ENCODE assay signal across 17 cellular contexts in the genomic region with DNA sequence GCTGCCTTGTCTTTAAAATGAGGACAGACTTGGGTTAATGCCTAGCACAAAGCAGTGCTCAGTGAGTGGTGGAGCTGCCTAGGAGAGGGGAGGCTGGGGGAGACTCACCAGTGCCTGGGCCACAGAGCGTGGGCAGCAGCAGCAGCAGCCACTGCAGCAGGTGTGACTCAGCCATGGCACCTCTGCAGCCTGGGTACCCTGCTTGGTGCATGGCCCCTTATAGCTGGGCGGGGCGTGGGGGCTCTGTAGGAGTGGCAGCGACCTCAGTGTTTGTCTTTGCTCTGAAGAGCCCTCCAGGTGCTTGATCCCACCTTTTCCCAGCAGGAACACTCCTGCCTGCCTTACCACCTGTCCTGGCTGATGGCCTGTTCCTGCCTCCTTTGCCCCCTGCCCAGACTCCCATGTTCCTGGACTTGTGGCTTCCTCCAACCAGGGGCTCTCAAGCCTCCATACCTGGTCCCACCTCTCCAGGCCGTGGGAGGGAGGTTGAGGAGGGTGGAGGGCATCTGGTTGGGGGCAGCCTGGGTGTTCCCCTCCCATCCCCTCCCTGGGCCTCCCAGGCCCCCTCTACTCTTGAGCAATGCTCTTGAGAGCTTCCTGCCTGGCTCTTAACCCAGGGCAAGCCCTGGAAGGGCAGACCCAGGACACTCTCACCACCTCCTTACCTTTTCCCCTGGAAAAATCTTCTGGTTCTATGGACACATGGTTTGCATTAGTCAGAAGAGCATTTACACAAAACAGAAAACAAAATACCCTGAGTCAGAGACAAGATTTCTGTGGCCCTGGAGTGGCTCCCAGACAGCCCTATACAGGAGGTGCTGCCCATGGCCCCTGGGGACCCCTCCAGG. TPM values are rescaled to one million over a fixed set of nuclear protein-coding genes. Genes with fewer than 3 reads are reported as not detected.
A peak's percentile ranks its signal among the peaks of the same experiment; 100 is the strongest.
DNase-seq lines count a peak whose midpoint lies in the region; ATAC-seq and TF ChIP-seq lines count a peak whose summit lies in the region.
"Had no signal": no experiment of that assay in that cellular context is flagged by ENCODE, and none has a peak within 500 bp of the region (broad histone marks: within the 10 kb centered on the region; RNA-seq: fewer than 3 reads in every experiment).

A gene (minus strand): TSS at position 191 of the 848 bp plus-strand sequence. CDS start 16 bp downstream, at position 175.

- no peak within 1 kb of the TSS for H3K4me3 Mint-ChIP-seq in T-helper 2 cell treated with Interferon-gamma antibody and Interleukin-4, amounts not matched to agents 5 μg/mL and 100 μg/mL, for 36 hours

- DNase-seq in DMS79 treated with DMSO at 0.1 percent for 48 hours (lab: John Stamatoyannopoulos, UW), result peak; percentile 90
- DNase-seq in NCI-H1105 (lab: John Stamatoyannopoulos, UW), result peak; percentile 14
- DNase-seq in adipocyte (ENCODE audit: low read depth), result peak; percentile 64
- DNase-seq in renal cortical epithelial cell (ENCODE audit: low read depth), result peak; percentile 53
- no peak for DNase-seq in NCI-H2081 (lab: John Stamatoyannopoulos, UW)
- no peak for DNase-seq in T-helper 2 cell treated with Interferon-gamma antibody and Interleukin-4, amounts not matched to agents 5 μg/mL and 100 μg/mL, for 36 hours (ENCODE audit: low spot score)
- DNase-seq in psoas muscle, result no peak
- DNase-seq: activated CD4-positive, alpha-beta T cell treated with anti-CD3 and anti-CD28 coated beads, Interleukin-2, amount 50 U/mL, for 48 hours; activated gamma-delta T cell; COR-L47; T-helper 2 cell had no signal

- peaks cover 1% of the 10 kb centered on the region for H3K27me3 Mint-ChIP-seq in T-helper 2 cell treated with Interferon-gamma antibody and Interleukin-4, amounts not matched to agents 5 μg/mL and 100 μg/mL, for 36 hours (ENCODE audit: low read depth)

- H3K4me3 ChIP-seq in adipocyte (ENCODE audit: low read length) (no peak within 1 kb of the TSS), psoas muscle (no peak within 1 kb of the TSS)
- H3K4me3 ChIP-seq: breast epithelium, skin epidermis had no signal

- H3K9ac ChIP-seq in adipocyte (ENCODE audit: low read length), result peak within 1 kb of the TSS; percentile 27

- no peaks in the 10 kb centered on the region for H3K4me1 Mint-ChIP-seq in T-helper 2 cell treated with Interferon-gamma antibody and Interleukin-4, amounts not matched to agents 5 μg/mL and 100 μg/mL, for 36 hours (ENCODE audit: low read depth)

- no peak within 1 kb of the TSS for H3K27ac ChIP-seq in psoas muscle
- H3K27ac ChIP-seq: breast epithelium, skin epidermis had no signal

- ATAC-seq in HG03025 (IDR thresholded peaks at IDR 0.05; ENCODE audit: low FRiP score, unreplicated experiment), result no peak
- ATAC-seq in psoas muscle, result no peak
- ATAC-seq: Panc1 had no signal

- H3K36me3 Mint-ChIP-seq in T-helper 2 cell treated with Interferon-gamma antibody and Interleukin-4, amounts not matched to agents 5 μg/mL and 100 μg/mL, for 36 hours (ENCODE audit: low read depth), result no peaks in the 10 kb centered on the region
- H3K36me3 Mint-ChIP-seq: IgD-negative memory B cell had no signal

- intact Hi-C loops in psoas muscle (cut with DNase I), result no loop called here

- H3K4me1 ChIP-seq in adipocyte (ENCODE audit: control insufficient read depth, insufficient read depth, low read length) (peaks cover 12% of the 10 kb centered on the region), psoas muscle (no peaks in the 10 kb centered on the region)
- H3K4me1 ChIP-seq: breast epithelium had no signal

- H3K9me3 Mint-ChIP-seq in T-helper 2 cell treated with Interferon-gamma antibody and Interleukin-4, amounts not matched to agents 5 μg/mL and 100 μg/mL, for 36 hours, result no peaks in the 10 kb centered on the region
- H3K9me3 Mint-ChIP-seq: IgD-negative memory B cell had no signal

- H3K27me3 ChIP-seq in adipocyte (replicated peaks; ENCODE audit: control insufficient read depth, insufficient read depth, low read length) (peaks cover 2% of the 10 kb centered on the region), psoas muscle (ENCODE audit: insufficient read depth in 3 of 3, low read length in 2 of 3) (no peaks in the 10 kb centered on the region)
- H3K27me3 ChIP-seq: breast epithelium had no signal

- H3K27ac Mint-ChIP-seq in T-helper 2 cell treated with Interferon-gamma antibody and Interleukin-4, amounts not matched to agents 5 μg/mL and 100 μg/mL, for 36 hours, result no peak within 1 kb of the TSS
- H3K27ac Mint-ChIP-seq: IgD-negative memory B cell had no signal

- H3K9me3 ChIP-seq in adipocyte (ENCODE audit: control insufficient read depth, low read length) (no peaks in the 10 kb centered on the region), psoas muscle (no peaks in the 10 kb centered on the region)
- H3K9me3 ChIP-seq: breast epithelium had no signal

- no peak for TF ChIP-seq CTCF in psoas muscle (IDR thresholded peaks at IDR 0.05)

- H3K36me3 ChIP-seq in adipocyte (ENCODE audit: control insufficient read depth, insufficient read depth, low read length, severe bottlenecking) (no peaks in the 10 kb centered on the region), psoas muscle (ENCODE audit: insufficient read depth in 1 of 2, low read depth in 1 of 2) (no peaks in the 10 kb centered on the region)
- H3K36me3 ChIP-seq: breast epithelium had no signal

- 89 to 92% (median 91%) methylated on average over 5 of the region's 5 CpGs for WGBS in psoas muscle, 3 donors

RNA-seq across cellular contexts. Expression of the gene that starts here (rescaled TPM):
- total RNA-seq in renal cortical epithelial cell (not detected in 2 replicates), psoas muscle (1 to 10 TPM in 2 of 4 donors, under 1 TPM in 2; 0.25 to 1.1 (median 0.96) TPM)
- polyA plus RNA-seq in psoas muscle, result 1 to 10 TPM in 1 of 3 donors, under 1 TPM in 2; 0.04 to 1.5 (median 0.98) TPM
- total RNA-seq: lower leg skin had no signal
- polyA plus RNA-seq: IgD-negative memory B cell had no signal

Comparison
In these comparisons a context has a peak if more than half of its experiments do, and no peak if none do; other contexts are left out.
1. Peak in DNase-seq in renal cortical epithelial cell; RNA of the gene not detected or under 1 TPM.
2. DNase-seq: peak in DMS79 treated with DMSO at 0.1 percent for 48 hours (single experiment), NCI-H1105 (single experiment) and adipocyte (single experiment); none in NCI-H2081 (0 of 2), T-helper 2 cell treated with Interferon-gamma antibody and Interleukin-4, amounts not matched to agents 5 μg/mL and 100 μg/mL, for 36 hours (single experiment) and psoas muscle (0 of 2).